ENCODE assay signal across 13 cellular contexts in the genomic region with DNA sequence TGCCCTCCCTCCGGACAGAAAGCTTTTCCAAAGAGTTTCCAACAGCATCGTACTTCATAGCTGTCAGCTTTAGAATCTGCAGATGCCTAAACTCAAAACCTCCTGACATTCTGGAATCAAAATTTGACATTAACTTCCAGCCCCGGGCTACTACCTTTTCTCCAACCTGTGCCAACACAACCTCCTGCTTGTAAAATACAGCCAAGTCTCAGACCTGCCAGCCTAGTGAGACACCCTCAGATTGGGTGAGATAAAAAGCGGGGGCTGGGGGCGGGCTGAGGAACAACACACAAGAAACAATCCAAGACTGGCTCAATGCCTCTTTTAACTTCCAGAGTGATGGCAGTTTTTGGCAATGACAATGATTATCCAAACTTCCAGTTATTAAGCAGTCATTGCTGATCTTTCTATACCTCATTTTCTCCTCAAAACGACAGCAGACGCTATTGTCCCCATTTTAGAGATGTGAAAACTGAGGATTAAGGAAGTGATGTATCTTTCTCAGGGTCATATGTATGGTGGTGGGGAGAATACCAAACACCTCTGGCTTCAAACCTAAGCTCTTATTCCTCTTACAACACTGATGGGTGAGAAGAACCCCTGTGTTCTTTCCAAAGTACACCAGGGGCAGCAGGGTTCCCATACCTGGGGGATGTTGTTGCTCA. TPM values are rescaled to one million over a fixed set of nuclear protein-coding genes. Genes with fewer than 3 reads are reported as not detected.
DNase-seq lines count a peak whose midpoint lies in the region; ATAC-seq and TF ChIP-seq lines count a peak whose summit lies in the region.
"Had no signal": no experiment of that assay in that cellular context is flagged by ENCODE, and none has a peak within 500 bp of the region (broad histone marks: within the 10 kb centered on the region; RNA-seq: fewer than 3 reads in every experiment).

No MANE protein-coding gene starts in this region.

- peaks cover 68% of the 10 kb centered on the region for H3K4me1 Mint-ChIP-seq in brain

- H3K36me3 Mint-ChIP-seq in brain, result peaks cover 26% of the 10 kb centered on the region

- peak overlapping the region in 4 of 5 experiments; percentile 55 to 99 (median 97) for H3K27ac Mint-ChIP-seq in brain

- H3K4me3 Mint-ChIP-seq in brain, result peak overlapping the region; percentile 83 to 91 (median 88)

- H3K4me1 ChIP-seq in iPS-20b (ENCODE audit: insufficient read depth, low read length) (peaks cover 22% of the 10 kb centered on the region), spleen (peaks cover 0 to 18% (median 6%) of the 10 kb centered on the region in 6 donors)

- peaks cover 16% of the 10 kb centered on the region for H3K27me3 Mint-ChIP-seq in brain

- peaks cover 0 to 5% (median 3%) of the 10 kb centered on the region in 5 experiments for H3K9me3 Mint-ChIP-seq in brain

- H3K9ac ChIP-seq in iPS-20b (ENCODE audit: low read depth, low read length), result no peak overlapping the region

- H3K27ac ChIP-seq in iPS-20b (ENCODE audit: low read length) (no peak overlapping the region), spleen (peak overlapping the region in 2 of 8 donors; percentile 7 to 62), caudate nucleus (ENCODE audit: low read depth, low read length) (no peak overlapping the region)
- H3K27ac ChIP-seq: C4-2B had no signal

- intact Hi-C loops in spleen (cut with DNase I; ENCODE audit: low total_unique reads), result no loop called here

- no peak for TF ChIP-seq POLR2A in spleen (IDR thresholded peaks at IDR 0.05)

- H3K9me3 ChIP-seq in iPS-20b (ENCODE audit: insufficient read depth, low read depth, low read length) (no peaks in the 10 kb centered on the region), spleen (no peaks in the 10 kb centered on the region)

- H3K36me3 ChIP-seq in iPS-20b (ENCODE audit: insufficient read depth, low read depth, low read length) (no peaks in the 10 kb centered on the region), spleen (no peaks in the 10 kb centered on the region)

- peaks cover 83% of the 10 kb centered on the region for H3K27me3 ChIP-seq in iPS-20b (ENCODE audit: insufficient read depth, low read length)
- peaks cover 0 to 69% (median 3%) of the 10 kb centered on the region in 7 donors for H3K27me3 ChIP-seq in spleen (replicated peaks in 1 of 7)

- no peak for DNase-seq in HFF-Myc (ENCODE audit: extremely low read depth, low read depth)
- DNase-seq in spleen, result no peak
- DNase-seq in activated T-cell treated with anti-CD3 and anti-CD28 coated beads for 4 hours, result no peak
- no peak for DNase-seq in caudate nucleus (lab: John Stamatoyannopoulos, UW)
- DNase-seq: activated CD4-positive, alpha-beta T cell treated with anti-CD3 and anti-CD28 coated beads, Interleukin-2, amount 50 U/mL, for 4 hours; activated gamma-delta T cell treated with Interleukin-2 at 50 U/mL for 16 hours; cerebellar nuclear complex; NCI-H2029 had no signal

- TF ChIP-seq CTCF in HFF-Myc (IDR thresholded peaks at IDR 0.05; ENCODE audit: low read depth, low read length, missing control alignments), result no peak
- no peak for TF ChIP-seq CTCF in brain (conservative IDR thresholded peaks at IDR 0.05)
- no peak for TF ChIP-seq CTCF in spleen (IDR thresholded peaks at IDR 0.05 in 8 of 11, conservative IDR thresholded peaks at IDR 0.05 in 3 of 11)

- H3K4me3 ChIP-seq in HFF-Myc (replicated peaks; ENCODE audit: low read depth, low read length) (peak overlapping the region; percentile 55), iPS-20b (ENCODE audit: low read length) (peak overlapping the region; percentile 75), spleen (peak overlapping the region in 5 of 8 donors; percentile 12 to 62 (median 29))

- 63 to 82% (median 77%) methylated on average over 7 of the region's 7 CpGs for WGBS in spleen, 5 donors

- ATAC-seq in HG02840 (IDR thresholded peaks at IDR 0.05; ENCODE audit: low FRiP score, unreplicated experiment) (no peak), HG03025 (IDR thresholded peaks at IDR 0.05; ENCODE audit: low FRiP score, unreplicated experiment) (no peak)

RNA-seq across cellular contexts. Expression of gene TNC, which starts 1.2 kb away (rescaled TPM):
- polyA plus RNA-seq in brain (ENCODE audit: insufficient read depth, low read depth, low replicate concordance) (25.7 TPM), spleen (1 to 10 TPM; 1.7 to 7.8 (median 3.5) TPM)
- 100 to 1,000 TPM in 1 of 7 donors, 10 to 100 TPM in 6; 28.8 to 126 (median 58.7) TPM for total RNA-seq in spleen
